Comparison of ENCODE assay signal across 13 cellular contexts in the genomic region with DNA sequence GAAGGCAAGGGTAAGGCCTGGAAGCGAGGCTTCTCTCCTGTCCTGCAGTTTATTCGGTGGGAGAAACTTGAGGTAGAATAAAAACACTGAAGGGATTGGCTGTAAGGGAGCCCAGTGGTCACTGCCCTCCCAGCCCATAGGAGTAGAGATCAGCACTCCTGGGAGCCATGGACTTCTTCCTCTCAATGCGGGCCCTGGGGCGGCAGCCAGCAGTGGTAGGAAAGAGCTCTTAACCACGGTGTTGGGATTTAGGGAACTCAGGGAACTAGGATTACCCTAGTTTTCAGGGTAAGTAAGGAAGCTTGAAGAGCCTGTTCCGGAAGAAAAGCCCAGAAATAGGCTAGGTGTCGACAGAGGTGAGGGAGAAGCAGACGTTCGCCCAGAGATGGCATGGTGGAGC. TPM values are rescaled to one million over a fixed set of nuclear protein-coding genes. Genes with fewer than 3 reads are reported as not detected.
DNase-seq lines count a peak whose midpoint lies in the region; ATAC-seq and TF ChIP-seq lines count a peak whose summit lies in the region.
"Had no signal": no experiment of that assay in that cellular context is flagged by ENCODE, and none has a peak within 500 bp of the region (broad histone marks: within the 10 kb centered on the region; RNA-seq: fewer than 3 reads in every experiment).

No MANE protein-coding gene starts in this region.

- DNase-seq in naive B cell (no peak), tibial artery (no peak), SHP77 treated with DMSO at 0.1 percent for 48 hours (lab: John Stamatoyannopoulos, UW) (no peak), NCI-H69 (lab: John Stamatoyannopoulos, UW) (no peak), mucosa of descending colon (no peak)
- DNase-seq: activated CD8-positive, alpha-beta memory T cell treated with anti-CD3 and anti-CD28 coated beads for 24 hours; C1 segment of cervical spinal cord; islet precursor cell; KBM-7; NCI-H526 treated with DMSO at 0.1 percent for 48 hours; SHP77 had no signal

- no peaks in the 10 kb centered on the region for H3K27me3 Mint-ChIP-seq in naive B cell
- H3K27me3 Mint-ChIP-seq: activated naive CD4-positive, alpha-beta T cell treated with anti-CD3 and anti-CD28 coated beads, Interleukin-2, amount 50 U/mL, for 24 hours had no signal

- H3K4me1 Mint-ChIP-seq in naive B cell: peaks cover 12 to 38% (median 17%) of the 10 kb centered on the region in 3 donors

- ATAC-seq in naive B cell (ENCODE audit: low read depth in 2 of 2) (no peak), mucosa of descending colon (no peak)

- no peak overlapping the region for H3K4me3 ChIP-seq in tibial artery
- H3K4me3 ChIP-seq in mucosa of descending colon: no peak overlapping the region

- H3K4me1 ChIP-seq in tibial artery: peaks cover 0 to 58% (median 46%) of the 10 kb centered on the region in 4 donors
- peaks cover 9% of the 10 kb centered on the region for H3K4me1 ChIP-seq in mucosa of descending colon (ENCODE audit: low read depth)

- H3K9me3 ChIP-seq in tibial artery (no peaks in the 10 kb centered on the region), mucosa of descending colon (no peaks in the 10 kb centered on the region)

- H3K27ac ChIP-seq in cingulate gyrus (ENCODE audit: low read depth, low read length) (peak overlapping the region; percentile 94), tibial artery (peak overlapping the region; percentile 92)

- H3K27me3 ChIP-seq in tibial artery: no peaks in the 10 kb centered on the region

- TF ChIP-seq CTCF in tibial artery (IDR thresholded peaks at IDR 0.05) (no peak), mucosa of descending colon (IDR thresholded peaks at IDR 0.05) (no peak)

- H3K27ac Mint-ChIP-seq in naive B cell: peak overlapping the region in 5 of 6 donors; percentile 19 to 94 (median 77)
- H3K27ac Mint-ChIP-seq: activated naive CD4-positive, alpha-beta T cell treated with anti-CD3 and anti-CD28 coated beads, Interleukin-2, amount 50 U/mL, for 24 hours had no signal

- H3K36me3 ChIP-seq in tibial artery: peaks cover 17 to 65% (median 52%) of the 10 kb centered on the region in 3 donors
- H3K36me3 ChIP-seq in mucosa of descending colon (ENCODE audit: low read depth): no peaks in the 10 kb centered on the region

- H3K4me3 Mint-ChIP-seq in naive B cell: peak overlapping the region in 1 of 8 donors; percentile 53
- H3K4me3 Mint-ChIP-seq: activated naive CD4-positive, alpha-beta T cell treated with anti-CD3 and anti-CD28 coated beads, Interleukin-2, amount 50 U/mL, for 24 hours had no signal

- intact Hi-C loops in tibial artery (cut with DNase I; ENCODE audit: low total_unique reads): loop anchor here (5.0 kb wide), 1 partner anchor 85 kb away; no protein-coding TSS in a partner anchor
- intact Hi-C loops in mucosa of descending colon (cut with DNase I, micrococcal nuclease): loop anchor here (10.0 kb wide), 2 partner anchors 87 to 187 kb away; a partner anchor contains a TSS

- H3K36me3 Mint-ChIP-seq in naive B cell: peaks cover 8 to 20% of the 10 kb centered on the region in 2 donors

- no peaks in the 10 kb centered on the region for H3K9me3 Mint-ChIP-seq in naive B cell
- H3K9me3 Mint-ChIP-seq: activated naive CD4-positive, alpha-beta T cell treated with anti-CD3 and anti-CD28 coated beads, Interleukin-2, amount 50 U/mL, for 24 hours had no signal

RNA-seq across cellular contexts. Expression of a gene that starts 23.8 kb away (rescaled TPM):
- polyA plus RNA-seq in naive B cell (ENCODE audit: low read depth in 6 of 6): 10 to 100 TPM; 17.1 to 34.9 (median 23.6) TPM
- total RNA-seq in mucosa of descending colon: 10 to 100 TPM; 28.9 to 51.8 (median 35.6) TPM

RNA-seq across cellular contexts. Expression of a gene that starts 40.5 kb away (rescaled TPM):
- polyA plus RNA-seq in naive B cell (ENCODE audit: low read depth in 6 of 6): 1 to 10 TPM in 2 of 6 donors, under 1 TPM in 3, not detected in 1; 0.55 to 1.6 (median 0.90) TPM
- 1 to 10 TPM; 1.5 to 2.5 (median 1.7) TPM for total RNA-seq in mucosa of descending colon

RNA-seq across cellular contexts. Expression of a gene that starts 49.7 kb away (rescaled TPM):
- 100 to 1,000 TPM in 1 of 6 donors, 10 to 100 TPM in 5; 40.6 to 104 (median 55.5) TPM for polyA plus RNA-seq in naive B cell (ENCODE audit: low read depth in 6 of 6)
- total RNA-seq in mucosa of descending colon: 10 to 100 TPM; 74.5 to 98.7 (median 87.8) TPM

RNA-seq across cellular contexts. Expression of a gene that starts 53.6 kb away (rescaled TPM):
- polyA plus RNA-seq in naive B cell (ENCODE audit: low read depth in 6 of 6): 10 to 100 TPM; 42.5 to 81.0 (median 62.8) TPM
- 100 to 1,000 TPM in 1 of 3 donors, 10 to 100 TPM in 2; 88.5 to 105 (median 95.6) TPM for total RNA-seq in mucosa of descending colon

RNA-seq across cellular contexts. Expression of a gene that starts 54.7 kb away (rescaled TPM):
- 10 to 100 TPM; 26.7 to 48.2 (median 32.9) TPM for polyA plus RNA-seq in naive B cell (ENCODE audit: low read depth in 6 of 6)
- total RNA-seq in mucosa of descending colon: 100 to 1,000 TPM in 2 of 3 donors, 10 to 100 TPM in 1; 69.6 to 110 (median 103) TPM
